Comparison of ENCODE assay signal across 8 cellular contexts in genomic region chr2:200305797-200306718, GRCh38. TPM values are rescaled to one million over a fixed set of nuclear protein-coding genes. Genes with fewer than 3 reads are reported as not detected.
DNase-seq lines count a peak whose midpoint lies in the region; ATAC-seq and TF ChIP-seq lines count a peak whose summit lies in the region.

Gene SPATS2L (plus strand): TSS chr2:200306693. CDS start chr2:200389245, 82,552 bp downstream.

- CTCF ChIA-PET in PC-9 (lab: Charles Lee), result interaction anchor here (0.6 kb wide), 3 partner anchors 130 to 320 kb away, joined by 3 read pairs; no protein-coding TSS in a partner anchor

- peak within 1 kb of the TSS; percentile 21 for H3K27ac Mint-ChIP-seq in activated T-cell treated with anti-CD3 and anti-CD28 coated beads, Interleukin-2, amount 50 U/mL, for 72 hours
- peak within 1 kb of the TSS; percentile 38 for H3K27ac Mint-ChIP-seq in stimulated activated memory B cell treated with anti-CD40 and anti-IgM and Interleukin-4, amounts not matched to agents 10 μg/mL and 1 μg/mL and 100 μg/mL, for 72 hours

- H3K27ac ChIP-seq in PC-9 (peak within 1 kb of the TSS; percentile 84), esophagus muscularis mucosa (replicated peaks in 1 of 4) (peak within 1 kb of the TSS; percentile 83 to 96 (median 92))

- ATAC-seq in GM19035 (IDR thresholded peaks at IDR 0.05; ENCODE audit: unreplicated experiment), result peak; percentile 51
- ATAC-seq in HG03196 (IDR thresholded peaks at IDR 0.05; ENCODE audit: unreplicated experiment), result peak; percentile 55
- peak; percentile 68 to 70 for ATAC-seq in activated T-cell treated with anti-CD3 and anti-CD28 coated beads, Interleukin-2, amount 50 U/mL, for 72 hours (replicated peaks in 1 of 2)
- peak; percentile 69 for ATAC-seq in stimulated activated memory B cell treated with anti-CD40 and anti-IgM and Interleukin-4, amounts not matched to agents 10 μg/mL and 1 μg/mL and 100 μg/mL, for 72 hours

- TF ChIP-seq EP300 in esophagus muscularis mucosa (IDR thresholded peaks at IDR 0.05), result no peak

- under 1% methylated on average over 42 of the region's 47 CpGs for WGBS in esophagus muscularis mucosa

- peaks cover 38% of the 10 kb centered on the region for H3K27me3 Mint-ChIP-seq in activated T-cell treated with anti-CD3 and anti-CD28 coated beads, Interleukin-2, amount 50 U/mL, for 72 hours (ENCODE audit: low read depth)
- peaks cover 38% of the 10 kb centered on the region for H3K27me3 Mint-ChIP-seq in stimulated activated memory B cell treated with anti-CD40 and anti-IgM and Interleukin-4, amounts not matched to agents 10 μg/mL and 1 μg/mL and 100 μg/mL, for 72 hours

- no peaks in the 10 kb centered on the region for H3K27me3 ChIP-seq in PC-9 (ENCODE audit: insufficient read depth, low read depth)
- no peaks in the 10 kb centered on the region for H3K27me3 ChIP-seq in esophagus muscularis mucosa
- H3K27me3 ChIP-seq in mucosa of stomach (ENCODE audit: control insufficient read depth, insufficient read depth, low read length), result no peaks in the 10 kb centered on the region

- H3K9me2 ChIP-seq in PC-9 (ENCODE audit: insufficient read depth), result no peaks in the 10 kb centered on the region

- peak; percentile 84 for DNase-seq in AG08396 (ENCODE audit: low spot score)
- DNase-seq in PC-9, result peak; percentile 63 to 76
- DNase-seq in activated T-cell treated with anti-CD3 and anti-CD28 coated beads, Interleukin-2, amount 50 U/mL, for 72 hours, result peak; percentile 63 to 68
- peak; percentile 94 for DNase-seq in esophagus muscularis mucosa (ENCODE audit: extremely low spot score)

- no peaks in the 10 kb centered on the region for H3K9me3 Mint-ChIP-seq in activated T-cell treated with anti-CD3 and anti-CD28 coated beads, Interleukin-2, amount 50 U/mL, for 72 hours
- no peaks in the 10 kb centered on the region for H3K9me3 Mint-ChIP-seq in stimulated activated memory B cell treated with anti-CD40 and anti-IgM and Interleukin-4, amounts not matched to agents 10 μg/mL and 1 μg/mL and 100 μg/mL, for 72 hours

- H3K36me3 Mint-ChIP-seq in activated T-cell treated with anti-CD3 and anti-CD28 coated beads, Interleukin-2, amount 50 U/mL, for 72 hours (ENCODE audit: insufficient read depth in 2 of 2), result peaks cover 3 to 5% of the 10 kb centered on the region in 2 donors
- no peaks in the 10 kb centered on the region for H3K36me3 Mint-ChIP-seq in stimulated activated memory B cell treated with anti-CD40 and anti-IgM and Interleukin-4, amounts not matched to agents 10 μg/mL and 1 μg/mL and 100 μg/mL, for 72 hours

- H3K9ac ChIP-seq in mucosa of stomach (ENCODE audit: low read length), result peak within 1 kb of the TSS; percentile 81

- peaks cover 53% of the 10 kb centered on the region for H3K79me2 ChIP-seq in PC-9 (ENCODE audit: low read depth)

- POLR2A ChIA-PET in PC-9 (lab: Charles Lee; ENCODE audit: unreplicated experiment), result interaction anchor here (0.6 to 1.1 kb wide), 5 partner anchors 73 to 1674 kb away, joined by 3 to 6 read pairs (median 3); partner anchors contain the start of gene FLACC1

- BruUV-seq in PC-9 (replicated peaks; lab: Mats Ljungman, UMichigan), result TSS peak; percentile 64

- peak; percentile 41; the same call in 1 of the 2 replicates for TF ChIP-seq CTCF in PC-9 (conservative IDR thresholded peaks at IDR 0.05)
- no peak for TF ChIP-seq CTCF in esophagus muscularis mucosa (IDR thresholded peaks at IDR 0.05)

- H3K4me1 ChIP-seq in PC-9 (replicated peaks; ENCODE audit: insufficient read depth), result peaks cover 70% of the 10 kb centered on the region
- peaks cover 25 to 41% (median 36%) of the 10 kb centered on the region in 4 donors for H3K4me1 ChIP-seq in esophagus muscularis mucosa
- H3K4me1 ChIP-seq in mucosa of stomach (ENCODE audit: control insufficient read depth, insufficient read depth, low read length), result peaks cover 15% of the 10 kb centered on the region

- no peaks in the 10 kb centered on the region for H4K20me1 ChIP-seq in PC-9 (ENCODE audit: insufficient read depth)

- peak within 1 kb of the TSS; percentile 95 for H3K4me2 ChIP-seq in PC-9

- intact Hi-C loops in PC-9 (cut with micrococcal nuclease; ENCODE audit: unreplicated experiment) (loop anchor here (2.0 to 5.0 kb wide), 2 partner anchors 176 to 321 kb away; no protein-coding TSS in a partner anchor), esophagus muscularis mucosa (cut with DNase I) (loop anchor here (5.0 kb wide), 1 partner anchor 324 kb away; no protein-coding TSS in a partner anchor)

- peak within 1 kb of the TSS; percentile 89 for H2AFZ ChIP-seq in PC-9

- H3K4me3 ChIP-seq in PC-9, result peak within 1 kb of the TSS; percentile 86
- H3K4me3 ChIP-seq in esophagus muscularis mucosa, result peak within 1 kb of the TSS; percentile 80 to 98 (median 94)
- peak within 1 kb of the TSS; percentile 94 for H3K4me3 ChIP-seq in mucosa of stomach (ENCODE audit: low read length)

- H3K36me3 ChIP-seq in PC-9 (ENCODE audit: low read depth) (no peaks in the 10 kb centered on the region), esophagus muscularis mucosa (no peaks in the 10 kb centered on the region), mucosa of stomach (ENCODE audit: control insufficient read depth, insufficient read depth, low read length) (no peaks in the 10 kb centered on the region)

- no peaks in the 10 kb centered on the region; the same call in none of the 2 replicates for H3K9me3 ChIP-seq in PC-9 (ENCODE audit: insufficient read depth, low read depth)
- H3K9me3 ChIP-seq in esophagus muscularis mucosa, result no peaks in the 10 kb centered on the region
- no peaks in the 10 kb centered on the region for H3K9me3 ChIP-seq in mucosa of stomach (ENCODE audit: control insufficient read depth, low read length)

- peak within 1 kb of the TSS; percentile 82 to 91 for H3K4me3 Mint-ChIP-seq in activated T-cell treated with anti-CD3 and anti-CD28 coated beads, Interleukin-2, amount 50 U/mL, for 72 hours
- peak within 1 kb of the TSS; percentile 80 for H3K4me3 Mint-ChIP-seq in stimulated activated memory B cell treated with anti-CD40 and anti-IgM and Interleukin-4, amounts not matched to agents 10 μg/mL and 1 μg/mL and 100 μg/mL, for 72 hours

- no peak for TF ChIP-seq POLR2A in esophagus muscularis mucosa (IDR thresholded peaks at IDR 0.05; ENCODE audit: low read depth)

- peaks cover 22% of the 10 kb centered on the region for H3K4me1 Mint-ChIP-seq in activated T-cell treated with anti-CD3 and anti-CD28 coated beads, Interleukin-2, amount 50 U/mL, for 72 hours (ENCODE audit: low read depth)
- peaks cover 10% of the 10 kb centered on the region for H3K4me1 Mint-ChIP-seq in stimulated activated memory B cell treated with anti-CD40 and anti-IgM and Interleukin-4, amounts not matched to agents 10 μg/mL and 1 μg/mL and 100 μg/mL, for 72 hours

- peaks cover 32% of the 10 kb centered on the region for H3F3A ChIP-seq in PC-9 (ENCODE audit: insufficient read depth, low read depth)

RNA-seq across cellular contexts. Expression of gene SPATS2L, which starts in this region (rescaled TPM):
- total RNA-seq in PC-9 (2021) (189 and 199 TPM in 2 replicates), esophagus muscularis mucosa (100 to 1,000 TPM in 1 of 4 donors, 10 to 100 TPM in 3; 51.9 to 151 (median 78.9) TPM)
- 10 to 100 TPM; 17.8 to 36.8 TPM for total RNA-seq in activated T-cell treated with anti-CD3 and anti-CD28 coated beads, Interleukin-2, amount 50 U/mL, for 72 hours

Comparison
In these comparisons a context has a peak if more than half of its experiments do, and no peak if none do; other contexts are left out.
1. Peak in every context shown above with its lines: DNase-seq, ATAC-seq, H3K4me3 ChIP-seq and H3K27ac ChIP-seq.